26 cellular contexts compared by ENCODE assay signal in genomic region chr10:48792121-48792520, GRCh38.
A peak's percentile ranks its signal among the peaks of the same experiment; 100 is the strongest.
DNase-seq lines count a peak whose midpoint lies in the region; ATAC-seq and TF ChIP-seq lines count a peak whose summit lies in the region.
"Had no signal": no experiment of that assay in that cellular context is flagged by ENCODE, and none has a peak within 500 bp of the region (broad histone marks: within the 10 kb centered on the region; RNA-seq: fewer than 3 reads in every experiment).

No MANE protein-coding gene starts in this region.

- H3K9me3 ChIP-seq in left lung (no peaks in the 10 kb centered on the region), mucosa of descending colon (no peaks in the 10 kb centered on the region)
- H3K9me3 ChIP-seq: colonic mucosa, heart left ventricle, tibial nerve had no signal

- no peak overlapping the region for H3K4me3 Mint-ChIP-seq in CD14-positive monocyte
- H3K4me3 Mint-ChIP-seq: activated CD4-positive, alpha-beta memory T cell treated with anti-CD3 and anti-CD28 coated beads for 36 hours; naive thymus-derived CD8-positive, alpha-beta T cell had no signal

- H3K27ac ChIP-seq in angular gyrus (ENCODE audit: low read depth, low read length) (peak overlapping the region; percentile 27), left lung (peak overlapping the region in 1 of 2 donors; percentile 0)
- H3K27ac ChIP-seq: colonic mucosa, SK-N-MC, tibial nerve had no signal

- H3K4me3 ChIP-seq in left lung: no peak overlapping the region
- no peak overlapping the region for H3K4me3 ChIP-seq in mucosa of descending colon
- H3K4me3 ChIP-seq: colonic mucosa, heart left ventricle, SK-N-MC, tibial nerve had no signal

- H3K36me3 ChIP-seq in left lung (peaks cover 0 to 17% of the 10 kb centered on the region in 2 donors), mucosa of descending colon (ENCODE audit: low read depth) (no peaks in the 10 kb centered on the region)
- H3K36me3 ChIP-seq: colonic mucosa, tibial nerve had no signal

- intact Hi-C loops in CD14-positive monocyte (cut with micrococcal nuclease): no loop called here
- intact Hi-C loops in left lung (cut with DNase I): no loop called here
- intact Hi-C loops in mucosa of descending colon (cut with DNase I, micrococcal nuclease): no loop called here

- H3K27me3 Mint-ChIP-seq in CD14-positive monocyte (ENCODE audit: low read depth in 3 of 3): peaks cover 0 to 2% (median 0%) of the 10 kb centered on the region in 3 donors

- H3K9me3 Mint-ChIP-seq in CD14-positive monocyte: peaks cover 0 to 5% (median 0%) of the 10 kb centered on the region in 7 donors
- H3K9me3 Mint-ChIP-seq: activated CD4-positive, alpha-beta memory T cell treated with anti-CD3 and anti-CD28 coated beads for 36 hours had no signal

- no peak for TF ChIP-seq CTCF in CD14-positive monocyte (IDR thresholded peaks at IDR 0.05)
- no peak for TF ChIP-seq CTCF in left lung (IDR thresholded peaks at IDR 0.05)
- TF ChIP-seq CTCF in mucosa of descending colon (IDR thresholded peaks at IDR 0.05): no peak

- no peaks in the 10 kb centered on the region for H3K27me3 ChIP-seq in left lung
- H3K27me3 ChIP-seq: colonic mucosa, heart left ventricle, tibial nerve had no signal

- ATAC-seq in left lung (peak; percentile 66), GM18873 (IDR thresholded peaks at IDR 0.05; ENCODE audit: low FRiP score, unreplicated experiment) (no peak), mucosa of descending colon (no peak)
- ATAC-seq: naive thymus-derived CD8-positive, alpha-beta T cell had no signal

- H3K36me3 Mint-ChIP-seq in CD14-positive monocyte: peaks cover 44 to 50% of the 10 kb centered on the region in 2 donors
- H3K36me3 Mint-ChIP-seq: activated CD4-positive, alpha-beta memory T cell treated with anti-CD3 and anti-CD28 coated beads for 36 hours; naive thymus-derived CD8-positive, alpha-beta T cell had no signal

- DNase-seq in CD14-positive monocyte (ENCODE audit: low spot score): no peak
- peak; percentile 22 for DNase-seq in EL
- no peak for DNase-seq in left lung
- no peak for DNase-seq in activated CD4-positive, alpha-beta T cell treated with anti-CD3 and anti-CD28 coated beads, Interleukin-2, amount 50 U/mL, for 1 hour
- no peak for DNase-seq in mucosa of descending colon
- DNase-seq: activated CD4-positive, alpha-beta memory T cell treated with anti-CD3 and anti-CD28 coated beads for 36 hours; activated CD4-positive, CD25-positive, alpha-beta regulatory T cell; activated CD8-positive, alpha-beta memory T cell treated with anti-CD3 and anti-CD28 coated beads, Interleukin-2, amount 50 U/mL, for 4 hours; activated naive CD4-positive, alpha-beta T cell treated with anti-CD3 and anti-CD28 coated beads, Interleukin-2, amount 50 U/mL, for 16 hours; aorta; Calu3; colonic mucosa; effector memory CD4-positive, alpha-beta T cell; erythroblast; GOT3; heart left ventricle; naive thymus-derived CD8-positive, alpha-beta T cell; NCI-H1092 treated with DMSO at 0.1 percent for 48 hours; NCI-H187 treated with DMSO at 0.1 percent for 48 hours; NCI-H2171; occipital lobe; stimulated activated CD4-positive, alpha-beta T cell treated with anti-CD3 and anti-CD28 coated beads, Interleukin-4, amount 100 ng/mL, for 24 hours had no signal

- H3K4me1 Mint-ChIP-seq in CD14-positive monocyte: peaks cover 34% of the 10 kb centered on the region

- H3K4me1 ChIP-seq in left lung (peaks cover 6 to 37% of the 10 kb centered on the region in 2 donors), mucosa of descending colon (ENCODE audit: low read depth) (no peaks in the 10 kb centered on the region)
- H3K4me1 ChIP-seq: colonic mucosa had no signal

- H3K27ac Mint-ChIP-seq in CD14-positive monocyte: peak overlapping the region in 5 of 7 donors; percentile 5 to 81 (median 15)
- H3K27ac Mint-ChIP-seq: activated CD4-positive, alpha-beta memory T cell treated with anti-CD3 and anti-CD28 coated beads for 36 hours had no signal
